In the genomic region with DNA sequence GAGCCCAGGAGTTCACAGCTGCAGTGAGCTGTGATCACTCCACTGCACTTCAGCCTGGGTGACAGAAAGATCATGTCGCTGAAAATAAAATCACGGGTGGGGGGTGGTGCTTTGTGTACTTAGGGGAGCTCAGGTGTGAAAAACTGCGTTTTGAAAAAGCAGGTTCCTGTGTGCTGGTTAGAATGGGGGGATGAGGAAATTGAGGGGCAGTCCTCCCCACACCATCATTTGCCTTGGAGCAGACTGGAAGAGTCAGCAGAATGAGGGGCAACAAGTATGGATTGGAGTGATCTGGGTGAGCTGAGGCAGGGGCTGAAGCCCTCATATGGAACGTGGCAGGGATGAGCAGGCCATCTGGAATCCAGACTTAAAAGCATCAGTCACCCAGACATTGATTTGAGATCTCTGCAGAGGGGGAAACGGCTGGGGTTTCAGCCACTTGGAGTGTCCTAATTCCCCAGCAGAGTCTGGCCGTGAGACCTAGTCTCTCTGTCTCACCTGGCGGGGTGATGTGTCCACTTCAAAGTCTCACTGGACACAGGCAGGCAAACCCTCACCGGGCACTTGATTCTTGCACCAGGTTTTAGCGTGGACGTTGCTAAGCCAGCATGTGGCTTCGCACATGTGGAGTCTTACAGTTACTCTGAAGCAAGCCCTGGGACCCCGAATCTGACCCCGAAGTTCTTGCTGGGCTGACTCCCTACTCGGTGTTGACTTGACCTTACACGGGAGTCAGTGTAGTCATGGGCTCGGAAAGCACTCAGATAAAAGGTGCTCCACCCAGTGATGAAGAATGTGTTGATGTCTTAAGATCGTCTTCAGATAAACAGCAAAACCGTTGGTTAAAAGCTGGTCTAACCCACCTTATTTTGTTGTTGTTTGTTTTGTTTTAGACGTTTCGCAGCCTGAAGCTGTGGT, we compare ENCODE assay signal across 13 cellular contexts.
DNase-seq lines count a peak whose midpoint lies in the region; ATAC-seq and TF ChIP-seq lines count a peak whose summit lies in the region.
"Had no signal": no experiment of that assay in that cellular context is flagged by ENCODE, and none has a peak within 500 bp of the region (broad histone marks: within the 10 kb centered on the region; RNA-seq: fewer than 3 reads in every experiment).

No MANE protein-coding gene starts in this region.

- H3K4me1 ChIP-seq in endodermal cell (ENCODE audit: control insufficient read depth, insufficient read depth, low read length), result peaks cover 35% of the 10 kb centered on the region

- 84 to 90% methylated on average over 13 to 20 of the region's 20 CpGs for WGBS in endodermal cell (ENCODE audit: insufficient coverage in 1 of 2, insufficient read length in 1 of 2), 2 experiments

- peaks cover 21% of the 10 kb centered on the region for H3K36me3 ChIP-seq in endodermal cell (ENCODE audit: control insufficient read depth, insufficient read depth, low read length)

- peaks cover 72% of the 10 kb centered on the region for H3K4me1 Mint-ChIP-seq in activated naive CD4-positive, alpha-beta T cell treated with anti-CD3 and anti-CD28 coated beads for 36 hours (ENCODE audit: low read depth)
- H3K4me1 Mint-ChIP-seq in T-helper 1 cell treated with Interleukin-12 subunit alpha and Interleukin-12 subunit beta and Interleukin-4 antibody, amounts not matched to agents 30 μg/mL and 1 μg/mL, for 36 hours (ENCODE audit: low read depth), result peaks cover 44% of the 10 kb centered on the region
- H3K4me1 Mint-ChIP-seq in endodermal cell (peaks cover 60% of the 10 kb centered on the region), osteocyte (ENCODE audit: unreplicated experiment) (peaks cover 19% of the 10 kb centered on the region)
- peaks cover 79% of the 10 kb centered on the region for H3K4me1 Mint-ChIP-seq in stimulated activated naive CD8-positive, alpha-beta T cell treated with anti-CD3 and anti-CD28 coated beads, Interleukin-15, amount 100 ng/mL, for 72 hours

- intact Hi-C loops in activated naive CD4-positive, alpha-beta T cell treated with anti-CD3 and anti-CD28 coated beads for 36 hours (cut with micrococcal nuclease), result no loop called here

- TF ChIP-seq CTCF in endodermal cell (conservative IDR thresholded peaks at IDR 0.05) (no peak), osteocyte (IDR thresholded peaks at IDR 0.05) (no peak), coronary artery (IDR thresholded peaks at IDR 0.05) (no peak)

- CTCF ChIA-PET in activated naive CD4-positive, alpha-beta T cell treated with anti-CD3 and anti-CD28 coated beads for 36 hours (lab: Charles Lee), result interaction anchor here (0.7 to 2.5 kb wide), 4 partner anchors 25 to 269 kb away, joined by 3 to 11 read pairs (median 4); a partner anchor contains a TSS

- no peak for DNase-seq in activated naive CD4-positive, alpha-beta T cell treated with anti-CD3 and anti-CD28 coated beads for 36 hours
- no peak for DNase-seq in activated naive CD4-positive, alpha-beta T cell treated with Interleukin-2 at 50 U/mL for 16 hours
- DNase-seq in endodermal cell, result no peak
- DNase-seq in stimulated activated naive CD8-positive, alpha-beta T cell treated with anti-CD3 and anti-CD28 coated beads, Interleukin-15, amount 100 ng/mL, for 72 hours, result no peak
- no peak for DNase-seq in osteocyte (ENCODE audit: extremely low spot score, unreplicated experiment)
- no peak for DNase-seq in coronary artery (ENCODE audit: low spot score)
- DNase-seq in UCSD-AML1 (lab: John Stamatoyannopoulos, UW; ENCODE audit: unreplicated experiment), result no peak
- DNase-seq: dorsolateral prefrontal cortex, mesenchymal stem cell, NCI-H1092 treated with DMSO at 0.1 percent for 48 hours, tibial artery had no signal

- H3K9me3 ChIP-seq in endodermal cell (ENCODE audit: control insufficient read depth, low read length), result no peaks in the 10 kb centered on the region
- H3K9me3 ChIP-seq: ascending aorta, tibial artery had no signal

- H3K27ac ChIP-seq in endodermal cell (ENCODE audit: low read depth, low read length), result no peak overlapping the region
- peak overlapping the region in 1 of 2 donors; percentile 2 for H3K27ac ChIP-seq in coronary artery
- H3K27ac ChIP-seq: dorsolateral prefrontal cortex had no signal

- peak overlapping the region; percentile 32 for H3K9ac ChIP-seq in endodermal cell (ENCODE audit: extremely low read depth, low read length, poor library complexity, severe bottlenecking)

- H3K27ac Mint-ChIP-seq in activated naive CD4-positive, alpha-beta T cell treated with anti-CD3 and anti-CD28 coated beads for 36 hours, result peak overlapping the region; percentile 18
- H3K27ac Mint-ChIP-seq in T-helper 1 cell treated with Interleukin-12 subunit alpha and Interleukin-12 subunit beta and Interleukin-4 antibody, amounts not matched to agents 30 μg/mL and 1 μg/mL, for 36 hours, result peak overlapping the region; percentile 56
- peak overlapping the region; percentile 48 for H3K27ac Mint-ChIP-seq in endodermal cell
- peak overlapping the region; percentile 65 to 72 for H3K27ac Mint-ChIP-seq in stimulated activated naive CD8-positive, alpha-beta T cell treated with anti-CD3 and anti-CD28 coated beads, Interleukin-15, amount 100 ng/mL, for 72 hours
- H3K27ac Mint-ChIP-seq in osteocyte (ENCODE audit: unreplicated experiment), result no peak overlapping the region

- no peaks in the 10 kb centered on the region for H3K27me3 Mint-ChIP-seq in activated naive CD4-positive, alpha-beta T cell treated with anti-CD3 and anti-CD28 coated beads for 36 hours (ENCODE audit: low read depth)
- H3K27me3 Mint-ChIP-seq in T-helper 1 cell treated with Interleukin-12 subunit alpha and Interleukin-12 subunit beta and Interleukin-4 antibody, amounts not matched to agents 30 μg/mL and 1 μg/mL, for 36 hours (ENCODE audit: low read depth), result no peaks in the 10 kb centered on the region
- H3K27me3 Mint-ChIP-seq in endodermal cell (ENCODE audit: insufficient read depth) (no peaks in the 10 kb centered on the region), osteocyte (ENCODE audit: unreplicated experiment) (no peaks in the 10 kb centered on the region)
- no peaks in the 10 kb centered on the region for H3K27me3 Mint-ChIP-seq in stimulated activated naive CD8-positive, alpha-beta T cell treated with anti-CD3 and anti-CD28 coated beads, Interleukin-15, amount 100 ng/mL, for 72 hours

- no peaks in the 10 kb centered on the region for H3K27me3 ChIP-seq in endodermal cell (ENCODE audit: control insufficient read depth, insufficient read depth, low read length, poor library complexity, severe bottlenecking)
- H3K27me3 ChIP-seq: ascending aorta, dorsolateral prefrontal cortex, tibial artery had no signal

- H3K36me3 Mint-ChIP-seq in activated naive CD4-positive, alpha-beta T cell treated with anti-CD3 and anti-CD28 coated beads for 36 hours (ENCODE audit: low read depth), result peaks cover 5% of the 10 kb centered on the region
- H3K36me3 Mint-ChIP-seq in T-helper 1 cell treated with Interleukin-12 subunit alpha and Interleukin-12 subunit beta and Interleukin-4 antibody, amounts not matched to agents 30 μg/mL and 1 μg/mL, for 36 hours (ENCODE audit: low read depth), result peaks cover 13% of the 10 kb centered on the region
- H3K36me3 Mint-ChIP-seq in endodermal cell (ENCODE audit: low read depth) (peaks cover 17% of the 10 kb centered on the region), osteocyte (ENCODE audit: unreplicated experiment) (peaks cover 9% of the 10 kb centered on the region)

- H3K4me3 Mint-ChIP-seq in activated naive CD4-positive, alpha-beta T cell treated with anti-CD3 and anti-CD28 coated beads for 36 hours, result no peak overlapping the region
- H3K4me3 Mint-ChIP-seq in T-helper 1 cell treated with Interleukin-12 subunit alpha and Interleukin-12 subunit beta and Interleukin-4 antibody, amounts not matched to agents 30 μg/mL and 1 μg/mL, for 36 hours, result no peak overlapping the region
- H3K4me3 Mint-ChIP-seq in endodermal cell (peak overlapping the region; percentile 8), osteocyte (ENCODE audit: unreplicated experiment) (no peak overlapping the region)
- H3K4me3 Mint-ChIP-seq in stimulated activated naive CD8-positive, alpha-beta T cell treated with anti-CD3 and anti-CD28 coated beads, Interleukin-15, amount 100 ng/mL, for 72 hours, result no peak overlapping the region

- peak overlapping the region; percentile 48 for H3K4me3 ChIP-seq in endodermal cell (ENCODE audit: low read length)
- H3K4me3 ChIP-seq in coronary artery, result no peak overlapping the region
- H3K4me3 ChIP-seq: ascending aorta, dorsolateral prefrontal cortex, tibial artery had no signal

- no peak for ATAC-seq in stimulated activated naive CD8-positive, alpha-beta T cell treated with anti-CD3 and anti-CD28 coated beads, Interleukin-15, amount 100 ng/mL, for 72 hours

- H3K9me3 Mint-ChIP-seq in activated naive CD4-positive, alpha-beta T cell treated with anti-CD3 and anti-CD28 coated beads for 36 hours, result no peaks in the 10 kb centered on the region
- H3K9me3 Mint-ChIP-seq in T-helper 1 cell treated with Interleukin-12 subunit alpha and Interleukin-12 subunit beta and Interleukin-4 antibody, amounts not matched to agents 30 μg/mL and 1 μg/mL, for 36 hours, result no peaks in the 10 kb centered on the region
- H3K9me3 Mint-ChIP-seq in endodermal cell, result no peaks in the 10 kb centered on the region
- no peaks in the 10 kb centered on the region for H3K9me3 Mint-ChIP-seq in stimulated activated naive CD8-positive, alpha-beta T cell treated with anti-CD3 and anti-CD28 coated beads, Interleukin-15, amount 100 ng/mL, for 72 hours
- no peaks in the 10 kb centered on the region for H3K9me3 Mint-ChIP-seq in osteocyte (ENCODE audit: unreplicated experiment)
